In the genomic region with DNA sequence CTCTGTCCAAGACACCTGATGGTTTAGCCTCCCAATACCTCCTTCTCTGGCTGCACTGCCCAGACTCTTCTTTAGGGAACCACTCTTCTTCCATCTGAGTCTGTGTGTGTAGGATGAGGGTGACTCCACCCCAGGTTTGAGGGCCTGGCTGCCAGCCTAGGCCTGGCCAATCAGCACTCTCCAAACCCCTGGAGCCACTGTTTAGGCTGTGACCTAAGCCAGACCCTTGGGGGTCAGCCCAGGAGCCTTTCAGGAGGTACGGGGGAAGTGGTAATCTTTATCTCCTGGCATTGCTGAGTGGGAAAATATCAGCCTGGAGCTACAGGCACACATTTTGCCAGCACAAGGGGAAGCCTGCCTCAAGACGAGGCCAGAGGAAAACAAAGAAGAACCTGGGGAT, we compare ENCODE assay signal across 26 cellular contexts. TPM values are rescaled to one million over a fixed set of nuclear protein-coding genes. Genes with fewer than 3 reads are reported as not detected.
DNase-seq lines count a peak whose midpoint lies in the region; ATAC-seq and TF ChIP-seq lines count a peak whose summit lies in the region.
"Had no signal": no experiment of that assay in that cellular context is flagged by ENCODE, and none has a peak within 500 bp of the region (broad histone marks: within the 10 kb centered on the region; RNA-seq: fewer than 3 reads in every experiment).

No MANE protein-coding gene starts in this region.

- CTCF ChIA-PET in MCF 10A (lab: Yijun Ruan, JAX), result interaction anchor here (0.6 to 0.7 kb wide), 2 partner anchors 77 to 437 kb away, joined by 3 to 4 read pairs; no protein-coding TSS in a partner anchor
- CTCF ChIA-PET in mammary epithelial cell (lab: Charles Lee; ENCODE audit: low non-redundant PET), result no interaction called here
- CTCF ChIA-PET in Panc1 (lab: Charles Lee), result no interaction called here
- CTCF ChIA-PET in SK-N-SH (lab: Yijun Ruan, JAX), result interaction anchor here (2.0 kb wide), 1 partner anchor 111 kb away, joined by 5 read pairs; no protein-coding TSS in a partner anchor

- H2AFZ ChIP-seq in mammary epithelial cell (ENCODE audit: low read depth, low read length) (no peak overlapping the region), SK-N-SH (ENCODE audit: low read depth) (no peak overlapping the region)

- peak overlapping the region; percentile 88 for H3K27ac Mint-ChIP-seq in MCF 10A (ENCODE audit: low read depth, unreplicated experiment)
- H3K27ac Mint-ChIP-seq: activated naive CD4-positive, alpha-beta T cell treated with anti-CD3 and anti-CD28 coated beads for 36 hours; activated T-cell treated with anti-CD3 and anti-CD28 coated beads, Interleukin-2, amount 50 U/mL, for 24 hours; type B pancreatic cell had no signal

- H3K9me2 ChIP-seq in SK-N-SH, result no peaks in the 10 kb centered on the region

- H3F3A ChIP-seq in SK-N-SH (replicated peaks; ENCODE audit: insufficient read depth), result no peaks in the 10 kb centered on the region

- DNase-seq in MCF 10A (ENCODE audit: unreplicated experiment) (no peak), mammary epithelial cell (no peak), Panc1 (ENCODE audit: low read depth, low spot score) (no peak), lower lobe of right lung (no peak), upper lobe of right lung (no peak), SK-N-SH (no peak)
- DNase-seq: 8988T; activated CD4-positive, alpha-beta T cell treated with anti-CD3 and anti-CD28 coated beads for 48 hours; activated naive CD4-positive, alpha-beta T cell treated with anti-CD3 and anti-CD28 coated beads for 36 hours; activated T-cell treated with anti-CD3 and anti-CD28 coated beads, Interleukin-2, amount 50 U/mL, for 24 hours; amygdala; gastrocnemius medialis; hippocampal formation; KBM-7; mucosa of descending colon; MV-4-11; NCI-H1694 treated with DMSO at 0.1 percent for 48 hours; NCI-H2171 treated with DMSO at 0.1 percent for 48 hours; NCI-H524; psoas muscle had no signal

- dilution Hi-C loops in mammary epithelial cell (cut with HindIII; ENCODE audit: low sequenced_read_pairs), result no loop called here

- in situ Hi-C loops in mammary epithelial cell (cut with MboI; ENCODE audit: low sequenced_read_pairs in 2 of 2), result no loop called here
- in situ Hi-C loops in Panc1 (cut with HindIII; ENCODE audit: low pct_unique_long_range_greater_than_20kb, low sequenced_read_pairs), result no loop called here

- H3K4me1 ChIP-seq in mammary epithelial cell (ENCODE audit: insufficient read depth, low read length) (no peaks in the 10 kb centered on the region), Panc1 (ENCODE audit: control insufficient read depth, insufficient read depth, low read length) (peaks cover 25% of the 10 kb centered on the region), lower lobe of right lung (no peaks in the 10 kb centered on the region), upper lobe of right lung (no peaks in the 10 kb centered on the region), SK-N-SH (ENCODE audit: control insufficient read depth in 1 of 2, insufficient read depth in 2 of 2, low read depth in 1 of 2, low read length in 1 of 2) (no peaks in the 10 kb centered on the region; a peak in 1 of 4 replicates)
- H3K4me1 ChIP-seq: breast epithelium, gastrocnemius medialis, HAP-1, psoas muscle had no signal

- H3K27ac ChIP-seq in mammary epithelial cell (ENCODE audit: insufficient read depth, low read depth, low read length), result no peak overlapping the region
- peak overlapping the region; percentile 68 for H3K27ac ChIP-seq in Panc1 (ENCODE audit: low read length)
- H3K27ac ChIP-seq in lower lobe of right lung, result no peak overlapping the region
- no peak overlapping the region for H3K27ac ChIP-seq in upper lobe of right lung
- H3K27ac ChIP-seq in SK-N-SH (ENCODE audit: low read depth in 2 of 2, low read length in 1 of 2), result no peak overlapping the region
- H3K27ac ChIP-seq: breast epithelium, coronary artery, psoas muscle had no signal

- H3K4me3 ChIP-seq in mammary epithelial cell (replicated peaks in 1 of 3; ENCODE audit: insufficient read depth in 1 of 3, low read depth in 2 of 3, low read length in 3 of 3) (no peak overlapping the region), Panc1 (ENCODE audit: low read depth in 2 of 2, low read length in 2 of 2) (no peak overlapping the region), lower lobe of right lung (no peak overlapping the region), upper lobe of right lung (no peak overlapping the region), SK-N-SH (ENCODE audit: low read depth in 2 of 2, low read length in 1 of 2) (no peak overlapping the region)
- H3K4me3 ChIP-seq: breast epithelium, coronary artery, gastrocnemius medialis, HAP-1, mucosa of descending colon, psoas muscle had no signal

- H3K9me3 Mint-ChIP-seq in MCF 10A (ENCODE audit: unreplicated experiment), result peaks cover 19% of the 10 kb centered on the region

- H3K36me3 ChIP-seq in mammary epithelial cell (ENCODE audit: insufficient read depth, low read length), result no peaks in the 10 kb centered on the region
- no peaks in the 10 kb centered on the region for H3K36me3 ChIP-seq in Panc1 (ENCODE audit: control insufficient read depth, insufficient read depth, low read length)
- H3K36me3 ChIP-seq in lower lobe of right lung, result no peaks in the 10 kb centered on the region
- no peaks in the 10 kb centered on the region for H3K36me3 ChIP-seq in upper lobe of right lung
- no peaks in the 10 kb centered on the region for H3K36me3 ChIP-seq in SK-N-SH (replicated peaks in 1 of 2; ENCODE audit: control insufficient read depth in 1 of 2, insufficient read depth in 2 of 2, low read length in 1 of 2)
- H3K36me3 ChIP-seq: breast epithelium, gastrocnemius medialis, HAP-1 had no signal

- POLR2A ChIA-PET in MCF 10A (lab: Yijun Ruan, JAX) (interaction anchor here (0.6 to 5.6 kb wide), 5 partner anchors 14 to 62 kb away, joined by 3 to 65 read pairs (median 7); partner anchors contain the start of gene DUSP1), Panc1 (lab: Charles Lee) (no interaction called here), SK-N-SH (lab: Yijun Ruan, JAX) (interaction anchor here (1.1 kb wide), 1 partner anchor 56 kb away, joined by 3 read pairs; no protein-coding TSS in a partner anchor)

- H3K4me2 ChIP-seq in mammary epithelial cell (ENCODE audit: insufficient read depth, low read depth, low read length) (no peak overlapping the region), SK-N-SH (no peak overlapping the region)

- H3K9ac ChIP-seq in mammary epithelial cell (ENCODE audit: insufficient read depth, low read length) (no peak overlapping the region), SK-N-SH (no peak overlapping the region)

- H4K20me1 ChIP-seq in mammary epithelial cell (ENCODE audit: insufficient read depth, low read length), result no peaks in the 10 kb centered on the region
- H4K20me1 ChIP-seq in SK-N-SH (ENCODE audit: insufficient read depth), result no peaks in the 10 kb centered on the region

- no TSS peak for BruUV-seq in MCF 10A (replicated peaks; lab: Mats Ljungman, UMichigan)
- no TSS peak for BruUV-seq in mammary epithelial cell (replicated peaks; lab: Mats Ljungman, UMichigan)
- BruUV-seq in Panc1 (replicated peaks; lab: Mats Ljungman, UMichigan), result no TSS peak

- H3K4me1 Mint-ChIP-seq in MCF 10A (ENCODE audit: insufficient read depth, unreplicated experiment), result peaks cover 29% of the 10 kb centered on the region

- TF ChIP-seq CTCF in MCF 10A (IDR thresholded peaks at IDR 0.05; ENCODE audit: unreplicated experiment) (no peak), mammary epithelial cell (conservative IDR thresholded peaks at IDR 0.05 in 1 of 2, IDR thresholded peaks at IDR 0.05 in 1 of 2; ENCODE audit: extremely low read depth in 1 of 2, insufficient read depth in 1 of 2, low read depth in 1 of 2, low read length in 2 of 2) (no peak), Panc1 (IDR thresholded peaks at IDR 0.05) (no peak), lower lobe of right lung (IDR thresholded peaks at IDR 0.05) (no peak), upper lobe of right lung (IDR thresholded peaks at IDR 0.05) (no peak), SK-N-SH (IDR thresholded peaks at IDR 0.05) (no peak)

- intact Hi-C loops in MCF 10A (cut with micrococcal nuclease), result no loop called here
- intact Hi-C loops in mammary epithelial cell (cut with micrococcal nuclease), result no loop called here
- intact Hi-C loops in Panc1 (cut with micrococcal nuclease; ENCODE audit: unreplicated experiment), result no loop called here
- intact Hi-C loops in lower lobe of right lung (cut with DNase I), result no loop called here
- intact Hi-C loops in upper lobe of right lung (cut with DNase I), result no loop called here

- no peaks in the 10 kb centered on the region for H3K27me3 Mint-ChIP-seq in MCF 10A (ENCODE audit: insufficient read depth, unreplicated experiment)
- H3K27me3 Mint-ChIP-seq: activated T-cell treated with anti-CD3 and anti-CD28 coated beads, Interleukin-2, amount 50 U/mL, for 24 hours had no signal

- peaks cover 12% of the 10 kb centered on the region for H3K9me3 ChIP-seq in mammary epithelial cell (replicated peaks; ENCODE audit: insufficient read depth, low read length)
- peaks cover 4% of the 10 kb centered on the region; the same call in 1 of the 2 replicates for H3K9me3 ChIP-seq in Panc1 (ENCODE audit: control insufficient read depth, insufficient read depth, low read depth, low read length)
- peaks cover 11% of the 10 kb centered on the region for H3K9me3 ChIP-seq in lower lobe of right lung
- H3K9me3 ChIP-seq in upper lobe of right lung, result no peaks in the 10 kb centered on the region
- H3K9me3 ChIP-seq in SK-N-SH, result no peaks in the 10 kb centered on the region
- H3K9me3 ChIP-seq: gastrocnemius medialis, mucosa of descending colon, psoas muscle had no signal

- H3K27me3 ChIP-seq in mammary epithelial cell (ENCODE audit: insufficient read depth, low read length) (no peaks in the 10 kb centered on the region), Panc1 (ENCODE audit: control insufficient read depth, insufficient read depth, low read length) (no peaks in the 10 kb centered on the region), lower lobe of right lung (ENCODE audit: low read depth) (no peaks in the 10 kb centered on the region), upper lobe of right lung (no peaks in the 10 kb centered on the region), SK-N-SH (ENCODE audit: insufficient read depth) (no peaks in the 10 kb centered on the region)
- H3K27me3 ChIP-seq: breast epithelium, gastrocnemius medialis had no signal

- H3K4me3 Mint-ChIP-seq in MCF 10A (ENCODE audit: unreplicated experiment), result no peak overlapping the region
- H3K4me3 Mint-ChIP-seq: activated naive CD4-positive, alpha-beta T cell treated with anti-CD3 and anti-CD28 coated beads for 36 hours; activated T-cell treated with anti-CD3 and anti-CD28 coated beads, Interleukin-2, amount 50 U/mL, for 24 hours; type B pancreatic cell had no signal

- ATAC-seq in Panc1 (no peak), lower lobe of right lung (peak; percentile 35 to 49), upper lobe of right lung (peak; percentile 69), HG02678 (IDR thresholded peaks at IDR 0.05; ENCODE audit: unreplicated experiment) (no peak), HG02759 (IDR thresholded peaks at IDR 0.05; ENCODE audit: unreplicated experiment) (no peak)
- ATAC-seq: gastrocnemius medialis, mucosa of descending colon, psoas muscle had no signal

- peaks cover 7% of the 10 kb centered on the region for H3K36me3 Mint-ChIP-seq in MCF 10A (ENCODE audit: insufficient read depth, unreplicated experiment)
- H3K36me3 Mint-ChIP-seq: type B pancreatic cell had no signal

- no peaks in the 10 kb centered on the region for H3K79me2 ChIP-seq in mammary epithelial cell (ENCODE audit: insufficient read depth, low read length)
- no peaks in the 10 kb centered on the region for H3K79me2 ChIP-seq in SK-N-SH (ENCODE audit: insufficient read depth)

- TF ChIP-seq RAD21 in SK-N-SH (IDR thresholded peaks at IDR 0.05; ENCODE audit: low read length), result no peak

- WGBS in mammary epithelial cell (ENCODE audit: low coverage, missing lambda C conversion rate), result 66% methylated on average over 2 of the region's 2 CpGs
- WGBS in SK-N-SH (ENCODE audit: low lambda C conversion rate), result 78% methylated on average over 2 of the region's 2 CpGs

- TF ChIP-seq EP300 in SK-N-SH (IDR thresholded peaks at IDR 0.05; ENCODE audit: borderline replicate concordance in 1 of 2, low read depth in 1 of 2, low read length in 1 of 2), result no peak

RNA-seq across cellular contexts. Expression of gene ERGIC1, which starts 6.2 kb away (rescaled TPM):
- 257 and 292 TPM in 2 replicates for total RNA-seq in MCF 10A (2022)
- 10 to 100 TPM; 58.8 to 98.6 TPM for total RNA-seq in mammary epithelial cell
- 111 TPM for polyA plus RNA-seq in mammary epithelial cell
- polyA minus RNA-seq in mammary epithelial cell, result 158 TPM
- total RNA-seq in Panc1 (2021; ENCODE audit: unreplicated experiment), result 206 TPM
- polyA plus RNA-seq in Panc1 (2012; ENCODE audit: insufficient read length), result 419 TPM
- total RNA-seq in lower lobe of right lung, result 177 TPM
- total RNA-seq in upper lobe of right lung, result 186 TPM
- 101 and 111 TPM in 2 replicates for polyA plus RNA-seq in SK-N-SH (2012; rRNA removed)
- polyA plus RNA-seq in SK-N-SH (2012; cell fraction: cytosol; rRNA removed), result 69.4 and 95.6 TPM in 2 replicates
- 40.7 and 61.0 TPM in 2 replicates for polyA plus RNA-seq in SK-N-SH (2012; cell fraction: nucleus; rRNA removed)

RNA-seq across cellular contexts. Expression of gene DUSP1, which starts 56.8 kb away (rescaled TPM):
- total RNA-seq in MCF 10A (2022), result 594 and 611 TPM in 2 replicates
- total RNA-seq in mammary epithelial cell, result 10 to 100 TPM; 20.7 to 28.8 TPM
- polyA plus RNA-seq in mammary epithelial cell, result 19.1 TPM
- 22.7 TPM for polyA minus RNA-seq in mammary epithelial cell
- total RNA-seq in Panc1 (2021; ENCODE audit: unreplicated experiment), result 79.9 TPM
- 65.0 TPM for polyA plus RNA-seq in Panc1 (2012; ENCODE audit: insufficient read length)
- 367 TPM for total RNA-seq in lower lobe of right lung
- total RNA-seq in upper lobe of right lung, result 382 TPM
- 373 and 455 TPM in 2 replicates for polyA plus RNA-seq in SK-N-SH (2012; rRNA removed)
- polyA plus RNA-seq in SK-N-SH (2012; cell fraction: cytosol; rRNA removed), result 208 and 248 TPM in 2 replicates
- 873 and 891 TPM in 2 replicates for polyA plus RNA-seq in SK-N-SH (2012; cell fraction: nucleus; rRNA removed)

Comparison
In these comparisons a context has a peak if more than half of its experiments do, and no peak if none do; other contexts are left out.
1. CTCF ChIA-PET loops: an anchor here in MCF 10A (0.6 to 0.7 kb wide) and SK-N-SH (2.0 kb wide); none called in mammary epithelial cell and Panc1.
2. ATAC-seq: peak in lower lobe of right lung (2 of 2) and upper lobe of right lung (single experiment); none in Panc1 (single experiment), HG02678 (single experiment) and HG02759 (single experiment).